In genomic region chr11:57647368-57647767, GRCh38 we compare ENCODE assay signal across 15 cellular contexts. TPM values are rescaled to one million over a fixed set of nuclear protein-coding genes. Genes with fewer than 3 reads are reported as not detected.
DNase-seq lines count a peak whose midpoint lies in the region; ATAC-seq and TF ChIP-seq lines count a peak whose summit lies in the region.
"Had no signal": no experiment of that assay in that cellular context is flagged by ENCODE, and none has a peak within 500 bp of the region (broad histone marks: within the 10 kb centered on the region; RNA-seq: fewer than 3 reads in every experiment).

No MANE protein-coding gene starts in this region.

- peak; percentile 1 for ATAC-seq in WTC11
- no peak for ATAC-seq in GM18498 (IDR thresholded peaks at IDR 0.05; ENCODE audit: unreplicated experiment)

- POLR2A ChIA-PET in WTC11 (lab: Charles Lee): interaction anchor here (0.8 to 4.2 kb wide), 14 partner anchors 7 to 154 kb away, joined by 3 to 47 read pairs (median 5); partner anchors contain the start of genes SERPING1, TIMM10 and UBE2L6

- H3K4me1 Mint-ChIP-seq in WTC11: peaks cover 87% of the 10 kb centered on the region

- H3K9me3 Mint-ChIP-seq in WTC11: no peaks in the 10 kb centered on the region
- H3K9me3 Mint-ChIP-seq: activated naive CD8-positive, alpha-beta T cell treated with anti-CD3 and anti-CD28 coated beads for 36 hours had no signal

- 8% methylated on average over 10 of the region's 10 CpGs for WGBS in suprapubic skin

- H3K27me3 Mint-ChIP-seq in WTC11 (ENCODE audit: low read depth): peaks cover 37% of the 10 kb centered on the region

- DNase-seq in NCI-H2227 (lab: John Stamatoyannopoulos, UW; ENCODE audit: unreplicated experiment) (peak; percentile 27), NCI-H2227 treated with DMSO at 0.1 percent for 48 hours (lab: John Stamatoyannopoulos, UW) (no peak), WTC11 (ENCODE audit: low spot score) (peak; percentile 34), iPS-NIHi7 (ENCODE audit: extremely low spot score) (peak; percentile 26), suprapubic skin (ENCODE audit: low spot score in 2 of 2) (no peak), AG20443 (ENCODE audit: low spot score) (no peak)
- DNase-seq in stimulated activated CD4-positive, alpha-beta T cell treated with anti-CD3 and anti-CD28 coated beads, Interleukin-4, amount 100 ng/mL, for 1 hour: no peak
- DNase-seq: activated naive CD8-positive, alpha-beta T cell treated with anti-CD3 and anti-CD28 coated beads for 36 hours; dermis blood vessel endothelial cell; DND-41; foreskin melanocyte; KG1; transverse colon had no signal

- H3K27ac Mint-ChIP-seq in WTC11: peak overlapping the region; percentile 93; the same call in 1 of the 2 replicates
- H3K27ac Mint-ChIP-seq: activated naive CD8-positive, alpha-beta T cell treated with anti-CD3 and anti-CD28 coated beads for 36 hours had no signal

- H3K36me3 ChIP-seq in suprapubic skin: no peaks in the 10 kb centered on the region
- H3K36me3 ChIP-seq: transverse colon had no signal

- CTCF ChIA-PET in WTC11 (lab: Charles Lee): interaction anchor here (0.7 to 4.0 kb wide), 8 partner anchors 8 to 216 kb away, joined by 3 to 51 read pairs (median 4); partner anchors contain the start of gene UBE2L6

- no peaks in the 10 kb centered on the region for H3K9me3 ChIP-seq in suprapubic skin
- H3K9me3 ChIP-seq: transverse colon had no signal

- peaks cover 16% of the 10 kb centered on the region for H3K27me3 ChIP-seq in suprapubic skin

- TF ChIP-seq CTCF in WTC11 (IDR thresholded peaks at IDR 0.05) (no peak), suprapubic skin (IDR thresholded peaks at IDR 0.05) (no peak)

- no peak for TF ChIP-seq EP300 in suprapubic skin (IDR thresholded peaks at IDR 0.05)

- no peak for TF ChIP-seq POLR2A in suprapubic skin (IDR thresholded peaks at IDR 0.05)

- H3K4me1 ChIP-seq in suprapubic skin: peaks cover 50% of the 10 kb centered on the region

- peak overlapping the region; percentile 80 for H3K4me3 Mint-ChIP-seq in WTC11
- H3K4me3 Mint-ChIP-seq: activated naive CD8-positive, alpha-beta T cell treated with anti-CD3 and anti-CD28 coated beads for 36 hours had no signal

- H3K36me3 Mint-ChIP-seq in WTC11: peaks cover 13% of the 10 kb centered on the region
- H3K36me3 Mint-ChIP-seq: activated naive CD8-positive, alpha-beta T cell treated with anti-CD3 and anti-CD28 coated beads for 36 hours had no signal

- H3K27ac ChIP-seq in suprapubic skin: no peak overlapping the region
- H3K27ac ChIP-seq: transverse colon had no signal

- peak overlapping the region; percentile 0 for H3K4me3 ChIP-seq in suprapubic skin
- H3K4me3 ChIP-seq: lung, transverse colon had no signal

TF ChIP-seq in WTC11, 78 proteins besides CTCF, POLR2A, EP300 and RAD21 (continues in another document):
- TF ChIP-seq TEAD4 (CRISPR knock-in tag; IDR thresholded peaks at IDR 0.05): 0 out of 2 replicates have a peak, but pooled peaks have one; percentile 28
- 0 out of 2 replicates have a peak, but pooled peaks have one; percentile 30 for TF ChIP-seq ESRRA (CRISPR knock-in tag; IDR thresholded peaks at IDR 0.05; ENCODE audit: borderline replicate concordance)
- TF ChIP-seq, protein P1, sequence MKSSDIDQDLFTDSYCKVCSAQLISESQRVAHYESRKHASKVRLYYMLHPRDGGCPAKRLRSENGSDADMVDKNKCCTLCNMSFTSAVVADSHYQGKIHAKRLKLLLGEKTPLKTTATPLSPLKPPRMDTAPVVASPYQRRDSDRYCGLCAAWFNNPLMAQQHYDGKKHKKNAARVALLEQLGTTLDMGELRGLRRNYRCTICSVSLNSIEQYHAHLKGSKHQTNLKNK (CRISPR knock-in tag; IDR thresholded peaks at IDR 0.05): peak; percentile 54
- no peak for TF ChIP-seq NR2C2 (CRISPR knock-in tag; IDR thresholded peaks at IDR 0.05)
- TF ChIP-seq EMX1 (CRISPR knock-in tag; IDR thresholded peaks at IDR 0.05): 0 out of 2 replicates have a peak, but pooled peaks have one; percentile 13
- TF ChIP-seq TEAD1 (CRISPR knock-in tag; IDR thresholded peaks at IDR 0.05): peak; percentile 16; the same call in 1 of the 2 replicates
- TF ChIP-seq CREB1 (CRISPR knock-in tag; IDR thresholded peaks at IDR 0.05): peak; percentile 78; the same call in 1 of the 2 replicates
- TF ChIP-seq ZNF263 (CRISPR knock-in tag; IDR thresholded peaks at IDR 0.05; ENCODE audit: low read depth): no peak; the same call in 1 of the 2 replicates
- TF ChIP-seq, protein P2, sequence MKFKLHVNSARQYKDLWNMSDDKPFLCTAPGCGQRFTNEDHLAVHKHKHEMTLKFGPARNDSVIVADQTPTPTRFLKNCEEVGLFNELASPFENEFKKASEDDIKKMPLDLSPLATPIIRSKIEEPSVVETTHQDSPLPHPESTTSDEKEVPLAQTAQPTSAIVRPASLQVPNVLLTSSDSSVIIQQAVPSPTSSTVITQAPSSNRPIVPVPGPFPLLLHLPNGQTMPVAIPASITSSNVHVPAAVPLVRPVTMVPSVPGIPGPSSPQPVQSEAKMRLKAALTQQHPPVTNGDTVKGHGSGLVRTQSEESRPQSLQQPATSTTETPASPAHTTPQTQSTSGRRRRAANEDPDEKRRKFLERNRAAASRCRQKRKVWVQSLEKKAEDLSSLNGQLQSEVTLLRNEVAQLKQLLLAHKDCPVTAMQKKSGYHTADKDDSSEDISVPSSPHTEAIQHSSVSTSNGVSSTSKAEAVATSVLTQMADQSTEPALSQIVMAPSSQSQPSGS (CRISPR knock-in tag; IDR thresholded peaks at IDR 0.05; ENCODE audit: borderline replicate concordance, low read depth): no peak
- TF ChIP-seq, protein P3, sequence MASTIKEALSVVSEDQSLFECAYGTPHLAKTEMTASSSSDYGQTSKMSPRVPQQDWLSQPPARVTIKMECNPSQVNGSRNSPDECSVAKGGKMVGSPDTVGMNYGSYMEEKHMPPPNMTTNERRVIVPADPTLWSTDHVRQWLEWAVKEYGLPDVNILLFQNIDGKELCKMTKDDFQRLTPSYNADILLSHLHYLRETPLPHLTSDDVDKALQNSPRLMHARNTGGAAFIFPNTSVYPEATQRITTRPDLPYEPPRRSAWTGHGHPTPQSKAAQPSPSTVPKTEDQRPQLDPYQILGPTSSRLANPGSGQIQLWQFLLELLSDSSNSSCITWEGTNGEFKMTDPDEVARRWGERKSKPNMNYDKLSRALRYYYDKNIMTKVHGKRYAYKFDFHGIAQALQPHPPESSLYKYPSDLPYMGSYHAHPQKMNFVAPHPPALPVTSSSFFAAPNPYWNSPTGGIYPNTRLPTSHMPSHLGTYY (CRISPR knock-in tag; IDR thresholded peaks at IDR 0.05): peak; percentile 60; the same call in 1 of the 2 replicates
- no peak; the same call in 1 of the 2 replicates for TF ChIP-seq MAX (CRISPR knock-in tag; IDR thresholded peaks at IDR 0.05)
- TF ChIP-seq, protein P4, sequence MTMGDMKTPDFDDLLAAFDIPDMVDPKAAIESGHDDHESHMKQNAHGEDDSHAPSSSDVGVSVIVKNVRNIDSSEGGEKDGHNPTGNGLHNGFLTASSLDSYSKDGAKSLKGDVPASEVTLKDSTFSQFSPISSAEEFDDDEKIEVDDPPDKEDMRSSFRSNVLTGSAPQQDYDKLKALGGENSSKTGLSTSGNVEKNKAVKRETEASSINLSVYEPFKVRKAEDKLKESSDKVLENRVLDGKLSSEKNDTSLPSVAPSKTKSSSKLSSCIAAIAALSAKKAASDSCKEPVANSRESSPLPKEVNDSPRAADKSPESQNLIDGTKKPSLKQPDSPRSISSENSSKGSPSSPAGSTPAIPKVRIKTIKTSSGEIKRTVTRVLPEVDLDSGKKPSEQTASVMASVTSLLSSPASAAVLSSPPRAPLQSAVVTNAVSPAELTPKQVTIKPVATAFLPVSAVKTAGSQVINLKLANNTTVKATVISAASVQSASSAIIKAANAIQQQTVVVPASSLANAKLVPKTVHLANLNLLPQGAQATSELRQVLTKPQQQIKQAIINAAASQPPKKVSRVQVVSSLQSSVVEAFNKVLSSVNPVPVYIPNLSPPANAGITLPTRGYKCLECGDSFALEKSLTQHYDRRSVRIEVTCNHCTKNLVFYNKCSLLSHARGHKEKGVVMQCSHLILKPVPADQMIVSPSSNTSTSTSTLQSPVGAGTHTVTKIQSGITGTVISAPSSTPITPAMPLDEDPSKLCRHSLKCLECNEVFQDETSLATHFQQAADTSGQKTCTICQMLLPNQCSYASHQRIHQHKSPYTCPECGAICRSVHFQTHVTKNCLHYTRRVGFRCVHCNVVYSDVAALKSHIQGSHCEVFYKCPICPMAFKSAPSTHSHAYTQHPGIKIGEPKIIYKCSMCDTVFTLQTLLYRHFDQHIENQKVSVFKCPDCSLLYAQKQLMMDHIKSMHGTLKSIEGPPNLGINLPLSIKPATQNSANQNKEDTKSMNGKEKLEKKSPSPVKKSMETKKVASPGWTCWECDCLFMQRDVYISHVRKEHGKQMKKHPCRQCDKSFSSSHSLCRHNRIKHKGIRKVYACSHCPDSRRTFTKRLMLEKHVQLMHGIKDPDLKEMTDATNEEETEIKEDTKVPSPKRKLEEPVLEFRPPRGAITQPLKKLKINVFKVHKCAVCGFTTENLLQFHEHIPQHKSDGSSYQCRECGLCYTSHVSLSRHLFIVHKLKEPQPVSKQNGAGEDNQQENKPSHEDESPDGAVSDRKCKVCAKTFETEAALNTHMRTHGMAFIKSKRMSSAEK (CRISPR knock-in tag; IDR thresholded peaks at IDR 0.05; ENCODE audit: borderline replicate concordance): no peak; the same call in 1 of the 2 replicates

RNA-seq across cellular contexts. Expression of gene YPEL4, which starts 2.3 kb away (rescaled TPM):
- total RNA-seq in WTC11 (2021) (0.15 to 0.30 TPM in 2 of 3 replicates, not detected in the other), suprapubic skin (1 to 10 TPM; 1.2 to 3.6 (median 1.5) TPM)
- total RNA-seq: dermis blood vessel endothelial cell had no signal

RNA-seq across cellular contexts. Expression of gene CLP1, which starts 10.2 kb away (rescaled TPM):
- total RNA-seq in WTC11 (2021) (24.5 to 26.3 TPM (median 24.6 TPM) in 3 replicates), suprapubic skin (10 to 100 TPM in 3 of 4 donors, 1 to 10 TPM in 1; 8.5 to 24.4 (median 20.9) TPM)

RNA-seq across cellular contexts. Expression of gene ZDHHC5, which starts 20.5 kb away (rescaled TPM):
- total RNA-seq in WTC11 (2021) (49.3 to 51.6 TPM (median 50.5 TPM) in 3 replicates), suprapubic skin (10 to 100 TPM; 61.7 to 93.9 (median 87.6) TPM)

RNA-seq across cellular contexts. Expression of gene SERPING1, which starts 49.9 kb away (rescaled TPM):
- total RNA-seq in WTC11 (2021) (49.1 to 51.8 TPM (median 50.2 TPM) in 3 replicates), suprapubic skin (100 to 1,000 TPM in 2 of 4 donors, 10 to 100 TPM in 2; 93.3 to 173 (median 119) TPM)

Comparison
In these comparisons a context has a peak if more than half of its experiments do, and no peak if none do; other contexts are left out.
1. DNase-seq: peak in NCI-H2227 (single experiment), WTC11 (single experiment) and iPS-NIHi7 (single experiment); none in NCI-H2227 treated with DMSO at 0.1 percent for 48 hours (single experiment), suprapubic skin (0 of 2), stimulated activated CD4-positive, alpha-beta T cell treated with anti-CD3 and anti-CD28 coated beads, Interleukin-4, amount 100 ng/mL, for 1 hour (single experiment) and AG20443 (single experiment).